In the genomic region with DNA sequence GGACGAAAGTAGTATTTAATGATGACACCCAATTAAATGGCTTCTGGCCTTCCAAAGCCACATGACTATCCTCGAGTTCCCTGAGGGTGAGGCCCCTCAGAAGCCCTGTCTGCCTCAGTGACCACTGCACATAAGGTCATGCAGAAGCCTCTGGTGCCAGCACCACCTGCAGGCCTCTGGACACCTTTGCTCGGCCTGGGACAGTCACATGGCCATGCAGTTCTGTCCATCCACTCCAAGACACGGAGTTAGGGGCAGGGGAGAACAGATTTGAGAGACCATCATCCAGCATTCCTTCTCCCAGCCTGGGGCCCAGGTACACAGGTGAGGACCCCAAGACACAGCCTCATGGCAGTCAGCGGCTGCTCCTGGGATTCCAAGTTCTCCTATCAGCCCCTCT, we compare ENCODE assay signal across 1 cellular context.
TF ChIP-seq lines count a peak whose summit lies in the region.

No MANE protein-coding gene starts in this region.

TF ChIP-seq in K562, 482 proteins besides CTCF, POLR2A, EP300 and RAD21 (continued from another document):
- TF ChIP-seq, protein P1, sequence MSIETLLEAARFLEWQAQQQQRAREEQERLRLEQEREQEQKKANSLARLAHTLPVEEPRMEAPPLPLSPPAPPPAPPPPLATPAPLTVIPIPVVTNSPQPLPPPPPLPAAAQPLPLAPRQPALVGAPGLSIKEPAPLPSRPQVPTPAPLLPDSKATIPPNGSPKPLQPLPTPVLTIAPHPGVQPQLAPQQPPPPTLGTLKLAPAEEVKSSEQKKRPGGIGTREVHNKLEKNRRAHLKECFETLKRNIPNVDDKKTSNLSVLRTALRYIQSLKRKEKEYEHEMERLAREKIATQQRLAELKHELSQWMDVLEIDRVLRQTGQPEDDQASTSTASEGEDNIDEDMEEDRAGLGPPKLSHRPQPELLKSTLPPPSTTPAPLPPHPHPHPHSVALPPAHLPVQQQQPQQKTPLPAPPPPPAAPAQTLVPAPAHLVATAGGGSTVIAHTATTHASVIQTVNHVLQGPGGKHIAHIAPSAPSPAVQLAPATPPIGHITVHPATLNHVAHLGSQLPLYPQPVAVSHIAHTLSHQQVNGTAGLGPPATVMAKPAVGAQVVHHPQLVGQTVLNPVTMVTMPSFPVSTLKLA (conservative IDR thresholded peaks at IDR 0.05), result no peak
- TF ChIP-seq FOXA1 (IDR thresholded peaks at IDR 0.05; ENCODE audit: borderline replicate concordance) (no peak), ILK (tag; IDR thresholded peaks at IDR 0.05; ENCODE audit: borderline replicate concordance, low read depth) (no peak), CEBPG (CRISPR knock-in tag; IDR thresholded peaks at IDR 0.05) (no peak), CEBPG (tag; conservative IDR thresholded peaks at IDR 0.05 in 1 of 2, IDR thresholded peaks at IDR 0.05 in 1 of 2) (no peak), IRF2 (CRISPR knock-in tag; IDR thresholded peaks at IDR 0.05) (no peak), ZNF143 (CRISPR knock-in tag; IDR thresholded peaks at IDR 0.05) (no peak)
- TF ChIP-seq, protein P2, sequence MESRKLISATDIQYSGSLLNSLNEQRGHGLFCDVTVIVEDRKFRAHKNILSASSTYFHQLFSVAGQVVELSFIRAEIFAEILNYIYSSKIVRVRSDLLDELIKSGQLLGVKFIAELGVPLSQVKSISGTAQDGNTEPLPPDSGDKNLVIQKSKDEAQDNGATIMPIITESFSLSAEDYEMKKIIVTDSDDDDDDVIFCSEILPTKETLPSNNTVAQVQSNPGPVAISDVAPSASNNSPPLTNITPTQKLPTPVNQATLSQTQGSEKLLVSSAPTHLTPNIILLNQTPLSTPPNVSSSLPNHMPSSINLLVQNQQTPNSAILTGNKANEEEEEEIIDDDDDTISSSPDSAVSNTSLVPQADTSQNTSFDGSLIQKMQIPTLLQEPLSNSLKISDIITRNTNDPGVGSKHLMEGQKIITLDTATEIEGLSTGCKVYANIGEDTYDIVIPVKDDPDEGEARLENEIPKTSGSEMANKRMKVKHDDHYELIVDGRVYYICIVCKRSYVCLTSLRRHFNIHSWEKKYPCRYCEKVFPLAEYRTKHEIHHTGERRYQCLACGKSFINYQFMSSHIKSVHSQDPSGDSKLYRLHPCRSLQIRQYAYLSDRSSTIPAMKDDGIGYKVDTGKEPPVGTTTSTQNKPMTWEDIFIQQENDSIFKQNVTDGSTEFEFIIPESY (CRISPR knock-in tag; IDR thresholded peaks at IDR 0.05), result no peak
- TF ChIP-seq, protein P3, sequence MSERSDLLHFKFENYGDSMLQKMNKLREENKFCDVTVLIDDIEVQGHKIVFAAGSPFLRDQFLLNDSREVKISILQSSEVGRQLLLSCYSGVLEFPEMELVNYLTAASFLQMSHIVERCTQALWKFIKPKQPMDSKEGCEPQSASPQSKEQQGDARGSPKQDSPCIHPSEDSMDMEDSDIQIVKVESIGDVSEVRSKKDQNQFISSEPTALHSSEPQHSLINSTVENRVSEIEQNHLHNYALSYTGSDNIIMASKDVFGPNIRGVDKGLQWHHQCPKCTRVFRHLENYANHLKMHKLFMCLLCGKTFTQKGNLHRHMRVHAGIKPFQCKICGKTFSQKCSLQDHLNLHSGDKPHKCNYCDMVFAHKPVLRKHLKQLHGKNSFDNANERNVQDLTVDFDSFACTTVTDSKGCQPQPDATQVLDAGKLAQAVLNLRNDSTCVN (CRISPR knock-in tag; IDR thresholded peaks at IDR 0.05), result no peak
- TF ChIP-seq, protein P4, sequence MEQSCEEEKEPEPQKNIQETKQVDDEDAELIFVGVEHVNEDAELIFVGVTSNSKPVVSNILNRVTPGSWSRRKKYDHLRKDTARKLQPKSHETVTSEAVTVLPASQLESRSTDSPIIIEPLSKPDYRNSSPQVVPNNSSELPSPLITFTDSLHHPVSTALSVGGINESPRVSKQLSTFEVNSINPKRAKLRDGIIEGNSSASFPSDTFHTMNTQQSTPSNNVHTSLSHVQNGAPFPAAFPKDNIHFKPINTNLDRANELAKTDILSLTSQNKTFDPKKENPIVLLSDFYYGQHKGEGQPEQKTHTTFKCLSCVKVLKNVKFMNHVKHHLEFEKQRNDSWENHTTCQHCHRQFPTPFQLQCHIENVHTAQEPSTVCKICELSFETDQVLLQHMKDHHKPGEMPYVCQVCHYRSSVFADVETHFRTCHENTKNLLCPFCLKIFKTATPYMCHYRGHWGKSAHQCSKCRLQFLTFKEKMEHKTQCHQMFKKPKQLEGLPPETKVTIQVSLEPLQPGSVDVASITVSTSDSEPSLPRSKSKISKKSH (CRISPR knock-in tag; IDR thresholded peaks at IDR 0.05), result no peak
- TF ChIP-seq, protein P5, sequence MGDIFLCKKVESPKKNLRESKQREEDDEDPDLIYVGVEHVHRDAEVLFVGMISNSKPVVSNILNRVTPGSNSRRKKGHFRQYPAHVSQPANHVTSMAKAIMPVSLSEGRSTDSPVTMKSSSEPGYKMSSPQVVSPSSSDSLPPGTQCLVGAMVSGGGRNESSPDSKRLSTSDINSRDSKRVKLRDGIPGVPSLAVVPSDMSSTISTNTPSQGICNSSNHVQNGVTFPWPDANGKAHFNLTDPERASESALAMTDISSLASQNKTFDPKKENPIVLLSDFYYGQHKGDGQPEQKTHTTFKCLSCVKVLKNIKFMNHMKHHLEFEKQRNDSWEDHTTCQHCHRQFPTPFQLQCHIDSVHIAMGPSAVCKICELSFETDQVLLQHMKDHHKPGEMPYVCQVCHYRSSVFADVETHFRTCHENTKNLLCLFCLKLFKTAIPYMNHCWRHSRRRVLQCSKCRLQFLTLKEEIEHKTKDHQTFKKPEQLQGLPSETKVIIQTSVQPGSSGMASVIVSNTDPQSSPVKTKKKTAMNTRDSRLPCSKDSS (IDR thresholded peaks at IDR 0.05; ENCODE audit: low read depth, partially characterized antibody), result no peak
